ENCODE assay signal across 11 cellular contexts in genomic region chr1:226786550-226786949, GRCh38. TPM values are rescaled to one million over a fixed set of nuclear protein-coding genes. Genes with fewer than 3 reads are reported as not detected.
DNase-seq lines count a peak whose midpoint lies in the region; ATAC-seq and TF ChIP-seq lines count a peak whose summit lies in the region.
"Had no signal": no experiment of that assay in that cellular context is flagged by ENCODE, and none has a peak within 500 bp of the region (broad histone marks: within the 10 kb centered on the region; RNA-seq: fewer than 3 reads in every experiment).

No MANE protein-coding gene starts in this region.

- DNase-seq in GM10266 (ENCODE audit: extremely low spot score) (peak; percentile 31), GM19238 (ENCODE audit: insufficient read length, low spot score) (peak; percentile 26), GDM1 (lab: John Stamatoyannopoulos, UW) (no peak), NCI-H345 treated with DMSO at 0.1 percent for 48 hours (lab: John Stamatoyannopoulos, UW; ENCODE audit: unreplicated experiment) (no peak), MG63 (no peak), NCI-H128 (lab: John Stamatoyannopoulos, UW; ENCODE audit: unreplicated experiment) (no peak)
- DNase-seq: effector CD8-positive, alpha-beta T cell; NCI-H2029 had no signal

- H3K36me3 ChIP-seq in MG63 = no peaks in the 10 kb centered on the region

- H3K9me3 ChIP-seq in MG63 = no peaks in the 10 kb centered on the region

- ATAC-seq in HG02623 (IDR thresholded peaks at IDR 0.05; ENCODE audit: unreplicated experiment) (peak; percentile 89), HG03460 (IDR thresholded peaks at IDR 0.05; ENCODE audit: unreplicated experiment) (peak; percentile 79)

- no peak overlapping the region for H3K4me3 ChIP-seq in MG63
- H3K4me3 ChIP-seq: lung had no signal

- TF ChIP-seq CTCF in GM10266 (IDR thresholded peaks at IDR 0.05; ENCODE audit: control insufficient read depth, insufficient read depth, low read depth, missing control alignments) = no peak

- H3K27me3 ChIP-seq in MG63 = no peaks in the 10 kb centered on the region

RNA-seq across cellular contexts. Expression of gene ITPKB, which starts 47.5 kb away (rescaled TPM):
- total RNA-seq in MG63 (2014; rRNA removed; shearing (Covaris generic); ENCODE audit: low replicate concordance) = 14.7 and 19.0 TPM in 2 replicates

Comparison
In these comparisons a context has a peak if more than half of its experiments do, and no peak if none do; other contexts are left out.
1. DNase-seq: peak in GM10266 (single experiment) and GM19238 (single experiment); none in GDM1 (single experiment), NCI-H345 treated with DMSO at 0.1 percent for 48 hours (single experiment), MG63 (single experiment) and NCI-H128 (single experiment).